ENCODE assay signal across 26 cellular contexts in genomic region chr17:74729866-74730265, GRCh38. TPM values are rescaled to one million over a fixed set of nuclear protein-coding genes. Genes with fewer than 3 reads are reported as not detected.
"Had no signal": no experiment of that assay in that cellular context is flagged by ENCODE, and none has a peak within 500 bp of the region (broad histone marks: within the 10 kb centered on the region; RNA-seq: fewer than 3 reads in every experiment).

No MANE protein-coding gene starts in this region.

- H3K4me1 ChIP-seq: gastrocnemius medialis, parathyroid adenoma, prostate gland, right atrium auricular region, sigmoid colon had no signal

- H3K27me3 ChIP-seq: right atrium auricular region, thyroid gland had no signal

- H3K36me3 Mint-ChIP-seq: naive thymus-derived CD8-positive, alpha-beta T cell; stimulated activated effector memory CD8-positive, alpha-beta T cell treated with anti-CD3 and anti-CD28 coated beads, Interleukin-12 subunit alpha, Interleukin-12 subunit beta, amount 100 ng/mL, for 72 hours had no signal

- H3K4me3 ChIP-seq: dorsolateral prefrontal cortex, gastrocnemius medialis, prostate gland, right atrium auricular region, sigmoid colon, stomach, thyroid gland had no signal

- DNase-seq: dorsolateral prefrontal cortex; effector CD4-positive, alpha-beta T cell; endodermal cell; foreskin fibroblast; gastrocnemius medialis; head of caudate nucleus; kidney; mesenchymal stem cell; midbrain; sigmoid colon; stimulated activated CD4-positive, alpha-beta T cell treated with anti-CD3 and anti-CD28 coated beads, Interleukin-2, amount 100 ng/mL, for 24 hours; stomach; thyroid gland; trophoblast cell had no signal

- H3K4me3 Mint-ChIP-seq: endodermal cell, neural crest cell had no signal

- H3K27me3 Mint-ChIP-seq: naive thymus-derived CD8-positive, alpha-beta T cell had no signal

- H3K9me3 ChIP-seq: gastrocnemius medialis, prostate gland, right atrium auricular region, sigmoid colon, stomach, thyroid gland had no signal

- H3K27ac ChIP-seq: dorsolateral prefrontal cortex, epithelial cell of prostate, gastrocnemius medialis, parathyroid adenoma, prostate gland, right atrium auricular region, sigmoid colon, stomach, thyroid gland had no signal

- H3K79me2 ChIP-seq: parathyroid adenoma had no signal

- H3K36me3 ChIP-seq: gastrocnemius medialis, prostate gland, right atrium auricular region, sigmoid colon, stomach, thyroid gland had no signal

- H3K9ac ChIP-seq: parathyroid adenoma had no signal

- H2AFZ ChIP-seq: parathyroid adenoma had no signal

- H3K27ac Mint-ChIP-seq: endodermal cell; stimulated activated effector memory CD8-positive, alpha-beta T cell treated with anti-CD3 and anti-CD28 coated beads, Interleukin-12 subunit alpha, Interleukin-12 subunit beta, amount 100 ng/mL, for 72 hours had no signal

- ATAC-seq: gastrocnemius medialis, left lobe of liver had no signal

- H3K9me3 Mint-ChIP-seq: endodermal cell; naive thymus-derived CD8-positive, alpha-beta T cell; neural crest cell; stimulated activated effector memory CD8-positive, alpha-beta T cell treated with anti-CD3 and anti-CD28 coated beads, Interleukin-12 subunit alpha, Interleukin-12 subunit beta, amount 100 ng/mL, for 72 hours had no signal

- H3K4me1 Mint-ChIP-seq: endodermal cell; neural crest cell; stimulated activated effector memory CD8-positive, alpha-beta T cell treated with anti-CD3 and anti-CD28 coated beads, Interleukin-12 subunit alpha, Interleukin-12 subunit beta, amount 100 ng/mL, for 72 hours had no signal

RNA-seq across cellular contexts. Expression of gene RAB37, which starts 7.2 kb away (rescaled TPM):
- total RNA-seq: glomerular endothelial cell, myocyte, neural crest cell had no signal

RNA-seq across cellular contexts. Expression of gene CD300LF, which starts 17.1 kb away (rescaled TPM):
- total RNA-seq: endodermal cell, gastrocnemius medialis, glomerular endothelial cell, left lobe of liver, lung microvascular endothelial cell, myocyte, neural crest cell, osteoblast, thyroid gland had no signal
- polyA plus RNA-seq: naive thymus-derived CD8-positive, alpha-beta T cell had no signal
